ENCODE assay signal across 9 cellular contexts in genomic region chr7:125670926-125671572, GRCh38.
DNase-seq lines count a peak whose midpoint lies in the region; ATAC-seq, FAIRE-seq and TF ChIP-seq lines count a peak whose summit lies in the region.
"Had no signal": no experiment of that assay in that cellular context is flagged by ENCODE, and none has a peak within 500 bp of the region (broad histone marks: within the 10 kb centered on the region; RNA-seq: fewer than 3 reads in every experiment).

No MANE protein-coding gene starts in this region.

- ATAC-seq in left lung: no peak

- H3K4me3 ChIP-seq in left lung: no peak overlapping the region

- no peaks in the 10 kb centered on the region for H3K36me3 ChIP-seq in left lung
- H3K36me3 ChIP-seq: neutrophil had no signal

- DNase-seq in GM18507 (ENCODE audit: extremely low spot score, insufficient read length, low read depth): no peak
- peak; percentile 34 for DNase-seq in OCI-M1 (lab: John Stamatoyannopoulos, UW)
- peak; percentile 38 for DNase-seq in glomerular visceral epithelial cell (ENCODE audit: extremely low spot score)
- no peak for DNase-seq in putamen (ENCODE audit: low spot score)
- no peak for DNase-seq in amniotic stem cell (lab: John Stamatoyannopoulos, UW)
- DNase-seq in left lung: no peak
- no peak for DNase-seq in DMS79 (lab: John Stamatoyannopoulos, UW)

- FAIRE-seq in A204.1 (lab: Jason Lieb, UNC): peak; percentile 95
- FAIRE-seq in GM18507 (lab: Jason Lieb, UNC): peak; percentile 67

- no peaks in the 10 kb centered on the region for H3K9me3 ChIP-seq in left lung
- H3K9me3 ChIP-seq: neutrophil had no signal

- peak in 1 of 2 donors; percentile 52 for TF ChIP-seq CTCF in left lung (IDR thresholded peaks at IDR 0.05)

- H3K4me1 ChIP-seq in left lung: no peaks in the 10 kb centered on the region

- intact Hi-C loops in left lung (cut with DNase I): loop anchor here in 1 of 2 donors (10.0 kb wide), 1 partner anchor 606 kb away; no protein-coding TSS in a partner anchor

- H3K27me3 ChIP-seq in left lung: no peaks in the 10 kb centered on the region
- H3K27me3 ChIP-seq: neutrophil had no signal

- no peak overlapping the region for H3K27ac ChIP-seq in left lung
- H3K27ac ChIP-seq: neutrophil had no signal

Comparison
In these comparisons a context has a peak if more than half of its experiments do, and no peak if none do; other contexts are left out.
1. DNase-seq: peak in OCI-M1 (single experiment) and glomerular visceral epithelial cell (single experiment); none in GM18507 (single experiment), putamen (single experiment), amniotic stem cell (single experiment), left lung (0 of 2) and DMS79 (single experiment).